16 cellular contexts compared by ENCODE assay signal in genomic region chr1:43067233-43067745, GRCh38.
DNase-seq lines count a peak whose midpoint lies in the region; ATAC-seq, FAIRE-seq and TF ChIP-seq lines count a peak whose summit lies in the region.
"Had no signal": no experiment of that assay in that cellular context is flagged by ENCODE, and none has a peak within 500 bp of the region (broad histone marks: within the 10 kb centered on the region; RNA-seq: fewer than 3 reads in every experiment).

No MANE protein-coding gene starts in this region.

- no peak for TF ChIP-seq POLR2A in H54 (IDR thresholded peaks at IDR 0.05; ENCODE audit: low read depth, low read length)

- FAIRE-seq in H54 (lab: Jason Lieb, UNC): no peak
- FAIRE-seq: astrocyte had no signal

- H3K4me1 Mint-ChIP-seq in activated naive CD4-positive, alpha-beta T cell treated with anti-CD3 and anti-CD28 coated beads, Interleukin-2, amount 50 U/mL, for 24 hours: peaks cover 6% of the 10 kb centered on the region
- peaks cover 9% of the 10 kb centered on the region for H3K4me1 Mint-ChIP-seq in activated naive CD8-positive, alpha-beta T cell (ENCODE audit: low read depth)
- H3K4me1 Mint-ChIP-seq in naive B cell: peaks cover 41 to 49% (median 49%) of the 10 kb centered on the region in 3 donors

- no peaks in the 10 kb centered on the region for H3K9me3 Mint-ChIP-seq in activated naive CD4-positive, alpha-beta T cell treated with anti-CD3 and anti-CD28 coated beads, Interleukin-2, amount 50 U/mL, for 24 hours
- H3K9me3 Mint-ChIP-seq in activated naive CD4-positive, alpha-beta T cell treated with anti-CD3 and anti-CD28 coated beads, Interleukin-2, amount 50 U/mL, for 72 hours: no peaks in the 10 kb centered on the region
- no peaks in the 10 kb centered on the region for H3K9me3 Mint-ChIP-seq in activated naive CD8-positive, alpha-beta T cell (ENCODE audit: low read depth)
- no peaks in the 10 kb centered on the region for H3K9me3 Mint-ChIP-seq in naive B cell

- no peaks in the 10 kb centered on the region for H3K27me3 Mint-ChIP-seq in activated naive CD4-positive, alpha-beta T cell treated with anti-CD3 and anti-CD28 coated beads, Interleukin-2, amount 50 U/mL, for 24 hours
- no peaks in the 10 kb centered on the region for H3K27me3 Mint-ChIP-seq in activated naive CD8-positive, alpha-beta T cell
- H3K27me3 Mint-ChIP-seq in naive B cell: no peaks in the 10 kb centered on the region

- no peaks in the 10 kb centered on the region for H3K36me3 Mint-ChIP-seq in activated naive CD4-positive, alpha-beta T cell treated with anti-CD3 and anti-CD28 coated beads, Interleukin-2, amount 50 U/mL, for 24 hours
- H3K36me3 Mint-ChIP-seq in activated naive CD4-positive, alpha-beta T cell treated with anti-CD3 and anti-CD28 coated beads, Interleukin-2, amount 50 U/mL, for 72 hours: no peaks in the 10 kb centered on the region
- no peaks in the 10 kb centered on the region for H3K36me3 Mint-ChIP-seq in activated naive CD8-positive, alpha-beta T cell
- H3K36me3 Mint-ChIP-seq in naive B cell: no peaks in the 10 kb centered on the region

- H3K27ac Mint-ChIP-seq in activated naive CD4-positive, alpha-beta T cell treated with anti-CD3 and anti-CD28 coated beads, Interleukin-2, amount 50 U/mL, for 24 hours: no peak overlapping the region
- no peak overlapping the region for H3K27ac Mint-ChIP-seq in activated naive CD4-positive, alpha-beta T cell treated with anti-CD3 and anti-CD28 coated beads, Interleukin-2, amount 50 U/mL, for 72 hours
- no peak overlapping the region for H3K27ac Mint-ChIP-seq in activated naive CD8-positive, alpha-beta T cell
- peak overlapping the region in 3 of 6 donors; percentile 30 to 86 (median 73) for H3K27ac Mint-ChIP-seq in naive B cell

- no peak for ATAC-seq in activated naive CD4-positive, alpha-beta T cell treated with anti-CD3 and anti-CD28 coated beads, Interleukin-2, amount 50 U/mL, for 72 hours
- ATAC-seq in naive B cell (ENCODE audit: low read depth in 2 of 2) (no peak), GM21526 (IDR thresholded peaks at IDR 0.05; ENCODE audit: low FRiP score, unreplicated experiment) (no peak)
- ATAC-seq: esophagus mucosa had no signal

- DNase-seq in activated naive CD4-positive, alpha-beta T cell treated with anti-CD3 and anti-CD28 coated beads, Interleukin-2, amount 50 U/mL, for 72 hours (ENCODE audit: low spot score in 2 of 2): no peak
- no peak for DNase-seq in naive B cell
- DNase-seq in H54 (ENCODE audit: insufficient read length, low spot score): no peak
- DNase-seq in NCI-H1436 treated with DMSO at 0.1 percent for 48 hours (lab: John Stamatoyannopoulos, UW): no peak
- DNase-seq in NCI-H82 (lab: John Stamatoyannopoulos, UW): no peak
- DNase-seq: colonic mucosa; NCI-H1048; NCI-H2171; NCI-H774; stimulated activated CD4-positive, alpha-beta T cell treated with anti-CD3 and anti-CD28 coated beads, Interleukin-4, amount 100 ng/mL, for 4 hours; uterus had no signal

- H3K4me3 Mint-ChIP-seq in activated naive CD4-positive, alpha-beta T cell treated with anti-CD3 and anti-CD28 coated beads, Interleukin-2, amount 50 U/mL, for 24 hours: peak overlapping the region; percentile 82
- peak overlapping the region; percentile 72 for H3K4me3 Mint-ChIP-seq in activated naive CD8-positive, alpha-beta T cell
- H3K4me3 Mint-ChIP-seq in naive B cell: peak overlapping the region; percentile 24 to 90 (median 78)
